In the genomic region with DNA sequence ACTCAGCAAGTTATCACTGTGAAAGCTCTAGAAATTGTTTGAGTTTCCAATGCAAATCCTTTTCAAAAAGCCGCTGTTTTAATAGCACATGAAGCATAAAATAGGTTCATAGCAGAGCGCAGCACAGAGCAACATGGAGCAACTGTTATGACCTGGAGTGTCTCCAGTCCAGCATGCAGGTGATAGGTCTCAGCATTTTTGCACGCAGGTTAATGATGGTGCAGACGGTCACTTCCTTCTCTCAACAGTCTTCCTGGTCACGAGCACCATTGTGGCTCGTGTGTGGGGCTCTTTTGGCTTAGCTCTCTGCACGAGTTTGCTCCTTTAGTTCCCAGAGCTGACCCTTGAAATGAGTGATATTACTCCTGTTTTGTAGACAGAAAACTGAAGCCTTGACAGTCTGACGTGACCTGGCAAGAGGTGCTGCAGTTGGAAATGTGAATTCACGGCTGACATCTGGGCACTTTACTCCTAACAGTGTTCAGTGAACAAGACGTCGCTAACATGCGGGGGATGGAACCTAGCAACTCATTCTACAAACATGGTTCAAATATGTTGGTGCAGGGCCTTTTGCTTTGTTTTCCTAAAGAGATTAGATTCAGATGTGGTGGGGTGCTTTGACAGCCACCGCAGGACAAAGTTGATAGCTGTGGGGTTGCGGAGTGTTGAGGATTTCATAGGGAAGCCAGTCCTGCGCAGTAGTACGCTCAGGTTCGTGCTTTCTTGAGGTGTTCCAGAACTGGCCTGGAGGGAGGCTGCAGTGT, we compare ENCODE assay signal across 2 cellular contexts.
TF ChIP-seq lines count a peak whose summit lies in the region.

No MANE protein-coding gene starts in this region.

TF ChIP-seq in IMR-90, 13 proteins besides CTCF, POLR2A, EP300 and RAD21:
- TF ChIP-seq MXI1 (IDR thresholded peaks at IDR 0.05; ENCODE audit: borderline replicate concordance, low read depth, low read length) (no peak), BHLHE40 (IDR thresholded peaks at IDR 0.05; ENCODE audit: low read depth, low read length) (no peak), RFX5 (IDR thresholded peaks at IDR 0.05; ENCODE audit: low read depth, low read length) (no peak), CEBPB (IDR thresholded peaks at IDR 0.05; ENCODE audit: low read depth, low read length) (no peak), MAFK (IDR thresholded peaks at IDR 0.05; ENCODE audit: low read depth, low read length) (no peak), RCOR1 (IDR thresholded peaks at IDR 0.05; ENCODE audit: insufficient replicate concordance, low read length) (no peak), SMC3 (IDR thresholded peaks at IDR 0.05; ENCODE audit: low read depth, low read length) (no peak), MAZ (IDR thresholded peaks at IDR 0.05; ENCODE audit: borderline replicate concordance, low read depth, low read length) (no peak)

TF ChIP-seq in neural cell, 6 proteins besides CTCF, POLR2A, EP300 and RAD21:
- TF ChIP-seq TAF1 (IDR thresholded peaks at IDR 0.05; ENCODE audit: low read depth) (no peak), POLR2AphosphoS5 (IDR thresholded peaks at IDR 0.05) (no peak), SMC3 (conservative IDR thresholded peaks at IDR 0.05; ENCODE audit: poor library complexity) (no peak), EZH2 (IDR thresholded peaks at IDR 0.05; ENCODE audit: borderline replicate concordance, insufficient read depth, low read length, poor library complexity, severe bottlenecking) (no peak), MXI1 (conservative IDR thresholded peaks at IDR 0.05; ENCODE audit: poor library complexity, severe bottlenecking) (no peak)
- TF ChIP-seq, protein P1, sequence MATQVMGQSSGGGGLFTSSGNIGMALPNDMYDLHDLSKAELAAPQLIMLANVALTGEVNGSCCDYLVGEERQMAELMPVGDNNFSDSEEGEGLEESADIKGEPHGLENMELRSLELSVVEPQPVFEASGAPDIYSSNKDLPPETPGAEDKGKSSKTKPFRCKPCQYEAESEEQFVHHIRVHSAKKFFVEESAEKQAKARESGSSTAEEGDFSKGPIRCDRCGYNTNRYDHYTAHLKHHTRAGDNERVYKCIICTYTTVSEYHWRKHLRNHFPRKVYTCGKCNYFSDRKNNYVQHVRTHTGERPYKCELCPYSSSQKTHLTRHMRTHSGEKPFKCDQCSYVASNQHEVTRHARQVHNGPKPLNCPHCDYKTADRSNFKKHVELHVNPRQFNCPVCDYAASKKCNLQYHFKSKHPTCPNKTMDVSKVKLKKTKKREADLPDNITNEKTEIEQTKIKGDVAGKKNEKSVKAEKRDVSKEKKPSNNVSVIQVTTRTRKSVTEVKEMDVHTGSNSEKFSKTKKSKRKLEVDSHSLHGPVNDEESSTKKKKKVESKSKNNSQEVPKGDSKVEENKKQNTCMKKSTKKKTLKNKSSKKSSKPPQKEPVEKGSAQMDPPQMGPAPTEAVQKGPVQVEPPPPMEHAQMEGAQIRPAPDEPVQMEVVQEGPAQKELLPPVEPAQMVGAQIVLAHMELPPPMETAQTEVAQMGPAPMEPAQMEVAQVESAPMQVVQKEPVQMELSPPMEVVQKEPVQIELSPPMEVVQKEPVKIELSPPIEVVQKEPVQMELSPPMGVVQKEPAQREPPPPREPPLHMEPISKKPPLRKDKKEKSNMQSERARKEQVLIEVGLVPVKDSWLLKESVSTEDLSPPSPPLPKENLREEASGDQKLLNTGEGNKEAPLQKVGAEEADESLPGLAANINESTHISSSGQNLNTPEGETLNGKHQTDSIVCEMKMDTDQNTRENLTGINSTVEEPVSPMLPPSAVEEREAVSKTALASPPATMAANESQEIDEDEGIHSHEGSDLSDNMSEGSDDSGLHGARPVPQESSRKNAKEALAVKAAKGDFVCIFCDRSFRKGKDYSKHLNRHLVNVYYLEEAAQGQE (IDR thresholded peaks at IDR 0.05; ENCODE audit: borderline replicate concordance): no peak
